29 cellular contexts compared by ENCODE assay signal in the genomic region with DNA sequence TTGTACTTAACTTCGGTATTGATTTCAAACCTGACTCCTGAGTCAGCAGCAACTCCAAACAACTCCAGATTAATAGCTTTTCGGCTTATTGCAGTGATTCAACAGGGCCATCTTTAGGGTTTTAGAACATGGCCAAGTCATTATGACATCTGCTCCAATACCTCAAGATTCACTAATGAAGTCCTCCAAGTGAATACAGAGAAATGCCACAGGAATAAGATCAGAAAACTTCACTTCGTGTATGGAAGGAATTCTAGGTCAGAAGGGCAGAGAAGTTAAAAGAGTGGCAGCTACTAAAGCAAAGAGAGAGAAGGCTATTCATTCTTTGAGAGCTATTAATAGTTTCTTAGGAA. TPM values are rescaled to one million over a fixed set of nuclear protein-coding genes. Genes with fewer than 3 reads are reported as not detected.
DNase-seq lines count a peak whose midpoint lies in the region; ATAC-seq lines count a peak whose summit lies in the region.
"Had no signal": no experiment of that assay in that cellular context is flagged by ENCODE, and none has a peak within 500 bp of the region (broad histone marks: within the 10 kb centered on the region; RNA-seq: fewer than 3 reads in every experiment).

No MANE protein-coding gene starts in this region.

- H3K4me3 Mint-ChIP-seq in activated T-helper 17 cell treated with anti-CD3 and anti-CD28 coated beads, Interleukin-2, amount 50 U/mL, for 72 hours, result no peak overlapping the region
- H3K4me3 Mint-ChIP-seq: activated naive CD4-positive, alpha-beta T cell treated with anti-CD3 and anti-CD28 coated beads for 36 hours; activated T-cell treated with anti-CD3 and anti-CD28 coated beads, Interleukin-2, amount 50 U/mL, for 4 hours; central memory CD8-positive, alpha-beta T cell had no signal

- no peak overlapping the region for H3K4me3 ChIP-seq in SJSA1
- H3K4me3 ChIP-seq: BLaER1, gastrocnemius medialis, lower lobe of right lung, spleen, thyroid gland had no signal

- H3K9me3 ChIP-seq in SJSA1 (replicated peaks), result no peaks in the 10 kb centered on the region
- H3K9me3 ChIP-seq: BLaER1, Caco-2, gastrocnemius medialis, lower lobe of right lung, neutrophil, spleen, thyroid gland had no signal

- H3K27me3 Mint-ChIP-seq in activated T-helper 17 cell treated with anti-CD3 and anti-CD28 coated beads, Interleukin-2, amount 50 U/mL, for 72 hours, result no peaks in the 10 kb centered on the region

- H3K36me3 ChIP-seq in SJSA1, result peaks cover 8% of the 10 kb centered on the region
- H3K36me3 ChIP-seq: BLaER1, gastrocnemius medialis, lower lobe of right lung, thyroid gland had no signal

- H3K27ac ChIP-seq in SJSA1 (peak overlapping the region; percentile 19; the same call in 1 of the 2 replicates), epithelial cell of prostate (peak overlapping the region; percentile 15)
- H3K27ac ChIP-seq: BLaER1, gastrocnemius medialis, lower lobe of right lung, neutrophil, thyroid gland had no signal

- H3K36me3 Mint-ChIP-seq in activated T-helper 17 cell treated with anti-CD3 and anti-CD28 coated beads, Interleukin-2, amount 50 U/mL, for 72 hours (ENCODE audit: low read depth), result peaks cover 28% of the 10 kb centered on the region

- no peak overlapping the region for H3K27ac Mint-ChIP-seq in activated T-helper 17 cell treated with anti-CD3 and anti-CD28 coated beads, Interleukin-2, amount 50 U/mL, for 72 hours
- H3K27ac Mint-ChIP-seq: activated naive CD4-positive, alpha-beta T cell treated with anti-CD3 and anti-CD28 coated beads for 36 hours had no signal

- DNase-seq in EH (ENCODE audit: low read depth) (peak; percentile 92), SJSA1 (ENCODE audit: low read depth in 1 of 2, low spot score in 2 of 2) (peak in 1 of 2 experiments; percentile 37), epithelial cell of prostate (ENCODE audit: low read depth, low spot score) (no peak), renal cortical epithelial cell (ENCODE audit: low read depth) (peak; percentile 43), middle frontal gyrus (ENCODE audit: extremely low spot score, low spot score) (no peak)
- DNase-seq: activated CD8-positive, alpha-beta memory T cell treated with anti-CD3 and anti-CD28 coated beads for 24 hours; activated naive CD4-positive, alpha-beta T cell treated with anti-CD3 and anti-CD28 coated beads for 36 hours; activated T-cell treated with anti-CD3 and anti-CD28 coated beads, Interleukin-2, amount 50 U/mL, for 4 hours; Caco-2; DMS79 treated with DMSO at 0.1 percent for 48 hours; gastrocnemius medialis; islet precursor cell; KBM-7; lower lobe of right lung; NCI-H1694; NCI-H526 treated with DMSO at 0.1 percent for 48 hours; spleen; stimulated activated CD4-positive, alpha-beta T cell treated with anti-CD3 and anti-CD28 coated beads, Interleukin-4, amount 100 ng/mL, for 24 hours; stimulated activated naive CD8-positive, alpha-beta T cell treated with anti-CD3 and anti-CD28 coated beads, Interleukin-15, Interleukin-2, amounts not matched to agents 100 U/mL and 50 U/mL, for 24 hours; thyroid gland had no signal

- no peaks in the 10 kb centered on the region for H3K27me3 ChIP-seq in SJSA1 (replicated peaks)
- H3K27me3 ChIP-seq: BLaER1, gastrocnemius medialis, spleen, thyroid gland had no signal

- no peak for ATAC-seq in HG02840 (IDR thresholded peaks at IDR 0.05; ENCODE audit: low FRiP score, unreplicated experiment)
- ATAC-seq in activated T-helper 17 cell treated with anti-CD3 and anti-CD28 coated beads, Interleukin-2, amount 50 U/mL, for 72 hours (replicated peaks), result no peak
- ATAC-seq: activated CD4-positive, CD25-positive, alpha-beta regulatory T cell treated with anti-CD3 and anti-CD28 coated beads, Interleukin-2, amount 50 U/mL, for 24 hours; activated T-cell treated with anti-CD3 and anti-CD28 coated beads, Interleukin-2, amount 50 U/mL, for 4 hours; gastrocnemius medialis; stimulated activated naive CD8-positive, alpha-beta T cell treated with anti-CD3 and anti-CD28 coated beads, Interleukin-15, Interleukin-2, amounts not matched to agents 100 U/mL and 50 U/mL, for 24 hours had no signal

- H3K4me1 ChIP-seq in SJSA1 (replicated peaks), result peaks cover 18% of the 10 kb centered on the region
- H3K4me1 ChIP-seq: BLaER1 had no signal

- peaks cover 3% of the 10 kb centered on the region for H3K4me1 Mint-ChIP-seq in activated T-helper 17 cell treated with anti-CD3 and anti-CD28 coated beads, Interleukin-2, amount 50 U/mL, for 72 hours

- no peaks in the 10 kb centered on the region for H3K9me3 Mint-ChIP-seq in activated T-helper 17 cell treated with anti-CD3 and anti-CD28 coated beads, Interleukin-2, amount 50 U/mL, for 72 hours
- H3K9me3 Mint-ChIP-seq: activated naive CD4-positive, alpha-beta T cell treated with anti-CD3 and anti-CD28 coated beads for 36 hours; activated T-cell treated with anti-CD3 and anti-CD28 coated beads, Interleukin-2, amount 50 U/mL, for 4 hours; central memory CD8-positive, alpha-beta T cell had no signal

RNA-seq across cellular contexts. Expression of a gene that starts 7.6 kb away (rescaled TPM):
- 0.03 TPM in 1 of 2 replicates, not detected in the other for total RNA-seq in SJSA1 (2014; rRNA removed; shearing (Covaris generic))
- total RNA-seq in renal cortical epithelial cell, result 16.3 and 17.9 TPM in 2 replicates
- total RNA-seq in activated T-helper 17 cell treated with anti-CD3 and anti-CD28 coated beads, Interleukin-2, amount 50 U/mL, for 72 hours, result not detected
- total RNA-seq: activated naive CD4-positive, alpha-beta T cell treated with anti-CD3 and anti-CD28 coated beads for 36 hours; H4 had no signal

RNA-seq across cellular contexts. Expression of a gene that starts 10.9 kb away (rescaled TPM):
- total RNA-seq in SJSA1 (2014; rRNA removed; shearing (Covaris generic)), result 5.6 and 9.9 TPM in 2 replicates
- 15.1 and 15.5 TPM in 2 replicates for total RNA-seq in renal cortical epithelial cell
- 1 to 10 TPM; 6.7 to 7.1 TPM for total RNA-seq in activated T-helper 17 cell treated with anti-CD3 and anti-CD28 coated beads, Interleukin-2, amount 50 U/mL, for 72 hours

RNA-seq across cellular contexts. Expression of a gene that starts 12.9 kb away (rescaled TPM):
- 1.5 and 3.8 TPM in 2 replicates for total RNA-seq in SJSA1 (2014; rRNA removed; shearing (Covaris generic))
- total RNA-seq in renal cortical epithelial cell, result 10.7 and 15.8 TPM in 2 replicates
- total RNA-seq in activated T-helper 17 cell treated with anti-CD3 and anti-CD28 coated beads, Interleukin-2, amount 50 U/mL, for 72 hours, result 1 to 10 TPM in 1 of 2 donors, under 1 TPM in 1; 0.85 to 1.3 TPM

RNA-seq across cellular contexts. Expression of a gene that starts 48.5 kb away (rescaled TPM):
- 0.28 and 1.8 TPM in 2 replicates for total RNA-seq in SJSA1 (2014; rRNA removed; shearing (Covaris generic))
- not detected in 2 replicates for total RNA-seq in renal cortical epithelial cell
- 1 to 10 TPM in 1 of 2 donors, under 1 TPM in 1; 0.58 to 2.1 TPM for total RNA-seq in activated T-helper 17 cell treated with anti-CD3 and anti-CD28 coated beads, Interleukin-2, amount 50 U/mL, for 72 hours
- total RNA-seq: epithelial cell of proximal tubule, H4, RPMI7951, thyroid gland had no signal

Comparison
In these comparisons a context has a peak if more than half of its experiments do, and no peak if none do; other contexts are left out.
1. DNase-seq: peak in EH (single experiment) and renal cortical epithelial cell (single experiment); none in epithelial cell of prostate (single experiment) and middle frontal gyrus (single experiment).
2. RNA of a gene that starts 7.6 kb away (total RNA-seq): 16.3 to 17.9 TPM in renal cortical epithelial cell; not detected in activated T-helper 17 cell treated with anti-CD3 and anti-CD28 coated beads, Interleukin-2, amount 50 U/mL, for 72 hours and 0.03 TPM in SJSA1; every median in the first group is over 10 times any median in the second.